In genomic region chr5:59259238-59259637, GRCh38 we compare ENCODE assay signal across 21 cellular contexts.
"Had no signal": no experiment of that assay in that cellular context is flagged by ENCODE, and none has a peak within 500 bp of the region (broad histone marks: within the 10 kb centered on the region; RNA-seq: fewer than 3 reads in every experiment).

No MANE protein-coding gene starts in this region.

- ATAC-seq: activated CD8-positive, alpha-beta memory T cell treated with anti-CD3 and anti-CD28 coated beads, Interleukin-2, amount 10 ng/mL, durations not matched to agents 7 days and 5 days; foreskin keratinocyte; left lobe of liver; right lobe of liver; T-cell; WTC11 had no signal

- H3K27me3 ChIP-seq: cardiac muscle cell, foreskin keratinocyte, right lobe of liver, spleen, tibial nerve, vagina had no signal

- H3K27ac ChIP-seq: cardiac muscle cell, foreskin keratinocyte, right lobe of liver, spleen, tibial nerve, vagina had no signal

- H3K9me3 ChIP-seq: right lobe of liver, spleen, tibial nerve, vagina had no signal

- DNase-seq: activated CD4-positive, alpha-beta memory T cell treated with anti-CD3 and anti-CD28 coated beads, Interleukin-2, amount 10 ng/mL, durations not matched to agents 7 days and 5 days; activated CD4-positive, alpha-beta T cell treated with anti-CD3 and anti-CD28 coated beads for 4 hours; activated CD8-positive, alpha-beta memory T cell treated with anti-CD3 and anti-CD28 coated beads, Interleukin-2, amount 10 ng/mL, durations not matched to agents 7 days and 5 days; activated naive CD4-positive, alpha-beta T cell; activated naive CD8-positive, alpha-beta T cell treated with anti-CD3 and anti-CD28 coated beads for 36 hours; amniotic stem cell; dermis blood vessel endothelial cell; effector memory CD4-positive, alpha-beta T cell; foreskin keratinocyte; kidney; occipital lobe; right lobe of liver; spleen; stimulated activated naive CD4-positive, alpha-beta T cell; T-cell had no signal

- H3K4me1 ChIP-seq: foreskin keratinocyte, right lobe of liver had no signal

- H3K36me3 ChIP-seq: cardiac muscle cell, right lobe of liver, spleen, tibial nerve, vagina had no signal

- H3K4me3 ChIP-seq: cardiac muscle cell, lung, right lobe of liver, spleen, tibial nerve, vagina had no signal
